16 cellular contexts compared by ENCODE assay signal in the genomic region with DNA sequence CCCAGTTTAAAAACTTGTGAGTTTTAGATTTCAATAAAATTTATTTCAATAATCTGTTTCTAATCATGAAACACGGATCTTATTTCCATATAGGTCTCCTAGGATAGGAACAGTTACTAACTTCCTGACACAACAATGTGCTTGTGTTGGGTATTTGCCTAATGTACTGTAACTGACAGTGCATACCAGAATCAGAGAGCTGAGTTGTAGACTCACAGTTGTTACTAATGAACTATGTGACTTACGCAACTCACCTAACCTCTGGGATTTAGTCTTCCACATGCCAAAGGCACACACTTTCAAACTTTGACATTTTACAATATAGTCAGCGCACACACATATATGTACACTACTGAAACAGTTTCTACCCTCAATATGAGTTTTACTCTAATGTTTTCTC.
DNase-seq lines count a peak whose midpoint lies in the region; ATAC-seq, FAIRE-seq and TF ChIP-seq lines count a peak whose summit lies in the region.
"Had no signal": no experiment of that assay in that cellular context is flagged by ENCODE, and none has a peak within 500 bp of the region (broad histone marks: within the 10 kb centered on the region; RNA-seq: fewer than 3 reads in every experiment).

No MANE protein-coding gene starts in this region.

- H3K36me3 ChIP-seq in H1 (ENCODE audit: control insufficient read depth in 2 of 4, insufficient read depth in 4 of 4, low read length in 3 of 4) (peaks cover 0 to 21% (median 4%) of the 10 kb centered on the region in 4 experiments; a peak in 3 of 8 replicates), HepG2 (replicated peaks in 1 of 2; ENCODE audit: control insufficient read depth in 1 of 2, insufficient read depth in 2 of 2, low read length in 2 of 2) (peaks cover 0 to 15% of the 10 kb centered on the region in 2 experiments; a peak in 2 of 5 replicates)
- H3K36me3 ChIP-seq in CD4-positive, alpha-beta memory T cell (ENCODE audit: insufficient read depth, low read length), result no peaks in the 10 kb centered on the region
- H3K36me3 ChIP-seq: stomach had no signal

- no peak overlapping the region for H2BK20ac ChIP-seq in H1 (ENCODE audit: low read length)

- H4K91ac ChIP-seq in H1 (replicated peaks; ENCODE audit: insufficient read length, low read length), result no peak overlapping the region

- H3K56ac ChIP-seq in H1 (replicated peaks; ENCODE audit: insufficient read length, low read depth, low read length), result no peak overlapping the region

- 99% methylated on average over 3 of the region's 3 CpGs; no CpG with 5 or more reads in 1 of the 2 experiments for WGBS in H1 (ENCODE audit: extremely low coverage in 1 of 2, insufficient coverage in 1 of 2, insufficient read length in 1 of 2, insufficient replicate concordance in 2 of 2, low coverage in 1 of 2, low lambda C conversion rate in 2 of 2, missing lambda C conversion rate in 1 of 2), 2 experiments
- WGBS in HepG2 (ENCODE audit: low lambda C conversion rate), result 63% methylated on average over 3 of the region's 3 CpGs

- H3K79me2 ChIP-seq in H1 (ENCODE audit: control insufficient read depth in 1 of 2, insufficient read depth in 2 of 2, low read length in 2 of 2), result no peaks in the 10 kb centered on the region
- H3K79me2 ChIP-seq in HepG2 (ENCODE audit: insufficient read depth, low read length), result no peaks in the 10 kb centered on the region

- no peak overlapping the region for H2BK120ac ChIP-seq in H1 (replicated peaks; ENCODE audit: low read depth, low read length)

- FAIRE-seq in H1 (lab: Jason Lieb, UNC), result peak; percentile 58
- FAIRE-seq in HepG2 (lab: Jason Lieb, UNC), result peak; percentile 89

- no peak overlapping the region for H3K4me3 Mint-ChIP-seq in CD4-positive, alpha-beta memory T cell
- H3K4me3 Mint-ChIP-seq: CD8-positive, alpha-beta T cell had no signal

- H3K4me1 ChIP-seq in H1 (replicated peaks in 1 of 4; ENCODE audit: control insufficient read depth in 3 of 4, insufficient read depth in 4 of 4, low read length in 3 of 4) (0 out of 7 replicates have a peak, but pooled peaks cover 0 to 2% (median 0%) of the 10 kb centered on the region in 4 experiments), HepG2 (ENCODE audit: insufficient read depth, low read length) (peaks cover 9% of the 10 kb centered on the region)
- H3K4me1 ChIP-seq in CD4-positive, alpha-beta memory T cell (ENCODE audit: insufficient read depth, low read length), result no peaks in the 10 kb centered on the region
- H3K4me1 ChIP-seq: stomach had no signal

- H3K9me3 ChIP-seq in H1 (ENCODE audit: insufficient read depth in 2 of 2, low read depth in 1 of 2, low read length in 1 of 2) (no peaks in the 10 kb centered on the region), HepG2 (ENCODE audit: low read length) (no peaks in the 10 kb centered on the region)
- no peaks in the 10 kb centered on the region for H3K9me3 ChIP-seq in CD4-positive, alpha-beta memory T cell (ENCODE audit: control insufficient read depth in 1 of 2, low read length in 2 of 2)
- H3K9me3 ChIP-seq: mucosa of descending colon, SK-N-SH, stomach had no signal

- no TSS peak for BruUV-seq in HepG2 (replicated peaks; lab: Mats Ljungman, UMichigan)

- H3K14ac ChIP-seq in H1 (ENCODE audit: insufficient read length), result no peak overlapping the region

- H3K79me1 ChIP-seq in H1 (ENCODE audit: low read depth, low read length), result no peaks in the 10 kb centered on the region

- H3K4ac ChIP-seq in H1 (replicated peaks; ENCODE audit: insufficient read length, low read depth, low read length), result no peak overlapping the region

- H3K9ac ChIP-seq in H1 (replicated peaks in 1 of 4; ENCODE audit: extremely low read depth in 1 of 4, low read depth in 3 of 4, low read length in 3 of 4) (no peak overlapping the region), HepG2 (ENCODE audit: insufficient read depth, low read depth, low read length) (no peak overlapping the region)
- H3K9ac ChIP-seq: SK-N-SH had no signal

- H3K27ac Mint-ChIP-seq in CD4-positive, alpha-beta memory T cell, result no peak overlapping the region
- H3K27ac Mint-ChIP-seq: CD8-positive, alpha-beta T cell had no signal

- H3K4me2 ChIP-seq in H1 (ENCODE audit: insufficient read depth in 1 of 2, low read depth in 2 of 2, low read length in 2 of 2) (no peak overlapping the region), HepG2 (ENCODE audit: low read depth, low read length) (no peak overlapping the region)
- H3K4me2 ChIP-seq: SK-N-SH had no signal

- H3K18ac ChIP-seq in H1 (ENCODE audit: extremely low read depth, low read length), result no peak overlapping the region

- H3K27ac ChIP-seq in H1 (ENCODE audit: low read depth, low read length) (no peak overlapping the region), HepG2 (ENCODE audit: extremely low read length, insufficient read depth, low read length) (peak overlapping the region; percentile 21)
- no peak overlapping the region for H3K27ac ChIP-seq in CD4-positive, alpha-beta memory T cell (ENCODE audit: low read depth, low read length)
- H3K27ac ChIP-seq: stomach had no signal

- no peaks in the 10 kb centered on the region for H3K36me3 Mint-ChIP-seq in CD4-positive, alpha-beta memory T cell
- H3K36me3 Mint-ChIP-seq: CD8-positive, alpha-beta T cell had no signal

- H4K5ac ChIP-seq in H1 (ENCODE audit: insufficient read length, low read depth, low read length), result no peak overlapping the region

- no peak overlapping the region for H2BK12ac ChIP-seq in H1 (ENCODE audit: low read depth, low read length)

- H4K20me1 ChIP-seq in H1 (replicated peaks in 1 of 2; ENCODE audit: control insufficient read depth in 1 of 2, insufficient read depth in 2 of 2, low read length in 2 of 2) (no peaks in the 10 kb centered on the region), HepG2 (ENCODE audit: insufficient read depth, low read length) (no peaks in the 10 kb centered on the region)

- peak; percentile 99 for ATAC-seq in HepG2
- ATAC-seq: CD8-positive, alpha-beta T cell; mucosa of descending colon had no signal

- H2BK5ac ChIP-seq in H1 (ENCODE audit: low read depth, low read length), result no peak overlapping the region

- no peak overlapping the region for H4K8ac ChIP-seq in H1 (ENCODE audit: extremely low read depth, insufficient read depth, low read length)

- no peak overlapping the region for H3K23ac ChIP-seq in H1 (ENCODE audit: insufficient read length)

- DNase-seq in AG20443 (ENCODE audit: low spot score) (peak; percentile 58), M059J (ENCODE audit: low read depth) (peak; percentile 24), H1 (ENCODE audit: low read depth in 1 of 2, low spot score in 2 of 2) (no peak), HepG2 (ENCODE audit: low spot score) (peak; percentile 84), GDM1 (lab: John Stamatoyannopoulos, UW) (no peak), UCSD-AML1 (lab: John Stamatoyannopoulos, UW; ENCODE audit: unreplicated experiment) (no peak)
- no peak for DNase-seq in CD4-positive, alpha-beta memory T cell
- DNase-seq in stimulated activated naive CD4-positive, alpha-beta T cell (lab: John Stamatoyannopoulos, UW), result no peak
- DNase-seq: activated CD4-positive, CD25-positive, alpha-beta regulatory T cell; activated T-cell treated with anti-CD3 and anti-CD28 coated beads for 4 hours; anterior cingulate cortex; CD8-positive, alpha-beta T cell; mucosa of descending colon; NCI-H774; SK-N-SH; stomach had no signal

- intact Hi-C loops in HepG2 (cut with micrococcal nuclease; ENCODE audit: unreplicated experiment), result no loop called here
- intact Hi-C loops in CD4-positive, alpha-beta memory T cell (cut with micrococcal nuclease), result no loop called here

- CTCF ChIA-PET in H1 (lab: Charles Lee; ENCODE audit: partially characterized antibody), result no interaction called here
- CTCF ChIA-PET in HepG2 (lab: Yijun Ruan, JAX; ENCODE audit: low intra/inter-chr PET ratio, low total read pairs), result no interaction called here
- CTCF ChIA-PET in CD4-positive, alpha-beta memory T cell (lab: Charles Lee; ENCODE audit: partially characterized antibody), result no interaction called here

- H3K4me3 ChIP-seq in H1 (ENCODE audit: extremely low read depth in 1 of 4, insufficient read depth in 2 of 4, low read depth in 3 of 4, low read length in 4 of 4) (no peak overlapping the region), HepG2 (replicated peaks in 1 of 3; ENCODE audit: insufficient read depth in 1 of 3, low read depth in 2 of 3, low read length in 3 of 3) (no peak overlapping the region)
- no peak overlapping the region for H3K4me3 ChIP-seq in CD4-positive, alpha-beta memory T cell (ENCODE audit: low read length in 2 of 2)
- H3K4me3 ChIP-seq: mucosa of descending colon, stomach had no signal

- H3K27me3 ChIP-seq in H1 (replicated peaks in 1 of 4; ENCODE audit: control insufficient read depth in 3 of 4, extremely low read depth in 1 of 4, insufficient read depth in 3 of 4, low read length in 3 of 4), result no peaks in the 10 kb centered on the region
- H3K27me3 ChIP-seq in HepG2 (ENCODE audit: control insufficient read depth in 1 of 2, insufficient read depth in 2 of 2, low read length in 2 of 2), result no peaks in the 10 kb centered on the region
- H3K27me3 ChIP-seq in CD4-positive, alpha-beta memory T cell (ENCODE audit: insufficient read depth, low read length), result no peaks in the 10 kb centered on the region
- H3K27me3 ChIP-seq: stomach had no signal

- TF ChIP-seq RAD21 in H1 (IDR thresholded peaks at IDR 0.05 in 1 of 2, conservative IDR thresholded peaks at IDR 0.05 in 1 of 2; ENCODE audit: low read depth in 2 of 2, low read length in 2 of 2) (no peak), HepG2 (CRISPR knock-in tag; IDR thresholded peaks at IDR 0.05) (no peak)

- no peaks in the 10 kb centered on the region for H3K4me1 Mint-ChIP-seq in CD4-positive, alpha-beta memory T cell

- TF ChIP-seq EP300 in H1 (IDR thresholded peaks at IDR 0.05; ENCODE audit: borderline replicate concordance in 1 of 2, low read depth in 2 of 2, low read length in 2 of 2), result no peak
- 0 out of 4 replicates have a peak, but pooled peaks of 1 of the 2 experiments have one; percentile 26 for TF ChIP-seq EP300 in HepG2 (IDR thresholded peaks at IDR 0.05; ENCODE audit: low read depth in 2 of 2, low read length in 2 of 2)
- TF ChIP-seq EP300 in HepG2 (CRISPR knock-in tag; IDR thresholded peaks at IDR 0.05; ENCODE audit: borderline replicate concordance), result no peak

- no peak overlapping the region for H2BK15ac ChIP-seq in H1 (ENCODE audit: low read length)

- H3K23me2 ChIP-seq in H1 (ENCODE audit: low read depth, low read length), result no peaks in the 10 kb centered on the region

- POLR2A ChIA-PET in H1 (lab: Charles Lee; ENCODE audit: partially characterized antibody), result no interaction called here
- POLR2A ChIA-PET in HepG2 (lab: Yijun Ruan, JAX), result no interaction called here
- POLR2A ChIA-PET in CD4-positive, alpha-beta memory T cell (lab: Charles Lee; ENCODE audit: partially characterized antibody), result no interaction called here

- no peaks in the 10 kb centered on the region for H3K9me3 Mint-ChIP-seq in CD4-positive, alpha-beta memory T cell
- H3K9me3 Mint-ChIP-seq: CD8-positive, alpha-beta T cell had no signal

- in situ Hi-C loops in HepG2 (cut with HindIII; ENCODE audit: extremely low pct_ligation_motif_present, low pct_unique_long_range_greater_than_20kb), result no loop called here

- no peak for TF ChIP-seq POLR2A in H1 (IDR thresholded peaks at IDR 0.05; ENCODE audit: control extremely low read depth in 1 of 2, low read depth in 2 of 2, low read length in 2 of 2)
- no peak for TF ChIP-seq POLR2A in HepG2 (IDR thresholded peaks at IDR 0.05; ENCODE audit: insufficient read depth in 1 of 2, low read depth in 2 of 2, low read length in 2 of 2)

- H3K27me3 Mint-ChIP-seq in CD4-positive, alpha-beta memory T cell, result peaks cover 0 to 1% of the 10 kb centered on the region in 2 donors

- H2AK5ac ChIP-seq in H1 (ENCODE audit: low read depth, low read length), result no peak overlapping the region

- no peak for TF ChIP-seq CTCF in H1 (IDR thresholded peaks at IDR 0.05; ENCODE audit: control extremely low read depth in 1 of 3, insufficient read depth in 1 of 3, low read depth in 1 of 3, low read length in 3 of 3)
- no peak for TF ChIP-seq CTCF in HepG2 (CRISPR knock-in tag; IDR thresholded peaks at IDR 0.05)

- no peak overlapping the region for H2AFZ ChIP-seq in H1 (ENCODE audit: low read length)
- H2AFZ ChIP-seq in HepG2 (ENCODE audit: low read length), result no peak overlapping the region

Comparison
In these comparisons a context has a peak if more than half of its experiments do, and no peak if none do; other contexts are left out.
1. DNase-seq: peak in AG20443 (single experiment), M059J (single experiment) and HepG2 (single experiment); none in H1 (0 of 2), GDM1 (single experiment), UCSD-AML1 (single experiment), CD4-positive, alpha-beta memory T cell (0 of 5) and stimulated activated naive CD4-positive, alpha-beta T cell (0 of 6).